ENCODE assay signal across 22 cellular contexts in the genomic region with DNA sequence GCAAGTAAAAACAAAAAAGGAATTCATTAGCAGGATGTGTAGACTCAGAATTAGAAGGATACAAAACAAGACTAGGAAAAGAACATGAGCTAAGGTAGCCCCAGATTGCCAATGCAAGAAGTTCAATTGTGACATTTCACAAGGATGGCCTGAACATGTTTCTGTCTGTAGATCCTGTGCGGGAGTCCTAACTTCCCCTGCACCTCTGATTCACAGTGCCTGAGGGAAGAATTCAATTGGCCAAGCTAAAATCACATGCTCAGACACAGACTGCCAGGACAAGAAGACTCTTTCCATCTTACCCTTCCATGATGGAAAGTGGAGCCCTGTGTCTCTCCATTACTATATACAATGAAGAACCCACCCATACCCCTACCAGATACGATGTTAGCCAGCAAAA.
"Had no signal": no experiment of that assay in that cellular context is flagged by ENCODE, and none has a peak within 500 bp of the region (broad histone marks: within the 10 kb centered on the region; RNA-seq: fewer than 3 reads in every experiment).

No MANE protein-coding gene starts in this region.

- H3K4me3 ChIP-seq: coronary artery, esophagus squamous epithelium, heart left ventricle, mucosa of descending colon, testis, tibial nerve, upper lobe of right lung, vagina had no signal

- H3K36me3 Mint-ChIP-seq: naive thymus-derived CD8-positive, alpha-beta T cell had no signal

- DNase-seq: effector CD8-positive, alpha-beta T cell; esophagus squamous epithelium; foreskin fibroblast; heart left ventricle; hippocampal formation; kidney glomerular epithelial cell; mucosa of descending colon; naive thymus-derived CD8-positive, alpha-beta T cell; posterior cingulate gyrus; stimulated activated CD4-positive, alpha-beta T cell treated with anti-CD3 and anti-CD28 coated beads, Interleukin-2, amount 100 ng/mL, for 24 hours; stimulated activated CD4-positive, alpha-beta T cell treated with anti-CD3 and anti-CD28 coated beads, Interleukin-4, amount 100 ng/mL, for 4 hours; stimulated activated naive B cell treated with anti-CD40 and anti-IgM and Interleukin-4, amounts not matched to agents 10 μg/mL and 1 μg/mL and 100 μg/mL, for 72 hours; stimulated activated naive CD8-positive, alpha-beta T cell treated with anti-CD3 and anti-CD28 coated beads, Interleukin-15, amount 100 ng/mL, for 72 hours; testis; upper lobe of right lung had no signal

- H3K27me3 ChIP-seq: esophagus squamous epithelium, heart left ventricle, testis, tibial nerve, upper lobe of right lung, vagina had no signal

- H3K27ac ChIP-seq: coronary artery, epithelial cell of prostate, esophagus squamous epithelium, heart left ventricle, testis, tibial nerve, upper lobe of right lung, vagina had no signal

- H3K4me3 Mint-ChIP-seq: naive thymus-derived CD8-positive, alpha-beta T cell; neural crest cell; stimulated activated naive B cell treated with anti-CD40 and anti-IgM and Interleukin-4, amounts not matched to agents 10 μg/mL and 1 μg/mL and 100 μg/mL, for 72 hours; stimulated activated naive CD8-positive, alpha-beta T cell treated with anti-CD3 and anti-CD28 coated beads, Interleukin-15, amount 100 ng/mL, for 72 hours had no signal

- H3K4me1 ChIP-seq: esophagus squamous epithelium, heart left ventricle, testis, tibial nerve, upper lobe of right lung, vagina had no signal

- ATAC-seq: heart left ventricle; left lobe of liver; mucosa of descending colon; naive thymus-derived CD8-positive, alpha-beta T cell; sciatic nerve; stimulated activated naive B cell treated with anti-CD40 and anti-IgM and Interleukin-4, amounts not matched to agents 10 μg/mL and 1 μg/mL and 100 μg/mL, for 72 hours; stimulated activated naive CD8-positive, alpha-beta T cell treated with anti-CD3 and anti-CD28 coated beads, Interleukin-15, amount 100 ng/mL, for 72 hours; upper lobe of right lung had no signal

- H3K27ac Mint-ChIP-seq: naive thymus-derived CD8-positive, alpha-beta T cell; stimulated activated naive B cell treated with anti-CD40 and anti-IgM and Interleukin-4, amounts not matched to agents 10 μg/mL and 1 μg/mL and 100 μg/mL, for 72 hours; stimulated activated naive CD8-positive, alpha-beta T cell treated with anti-CD3 and anti-CD28 coated beads, Interleukin-15, amount 100 ng/mL, for 72 hours had no signal

- H3K27me3 Mint-ChIP-seq: stimulated activated naive B cell treated with anti-CD40 and anti-IgM and Interleukin-4, amounts not matched to agents 10 μg/mL and 1 μg/mL and 100 μg/mL, for 72 hours; stimulated activated naive CD8-positive, alpha-beta T cell treated with anti-CD3 and anti-CD28 coated beads, Interleukin-15, amount 100 ng/mL, for 72 hours had no signal

- H3K9me3 Mint-ChIP-seq: naive thymus-derived CD8-positive, alpha-beta T cell; neural crest cell; stimulated activated naive CD8-positive, alpha-beta T cell treated with anti-CD3 and anti-CD28 coated beads, Interleukin-15, amount 100 ng/mL, for 72 hours had no signal

- H3K9me3 ChIP-seq: esophagus squamous epithelium, heart left ventricle, mucosa of descending colon, testis, tibial nerve, upper lobe of right lung, vagina had no signal

- H3K4me1 Mint-ChIP-seq: neural crest cell; stimulated activated naive CD8-positive, alpha-beta T cell treated with anti-CD3 and anti-CD28 coated beads, Interleukin-15, amount 100 ng/mL, for 72 hours had no signal
